In genomic region chr11:2901854-2902783, GRCh38 we compare ENCODE assay signal across 8 cellular contexts. TPM values are rescaled to one million over a fixed set of nuclear protein-coding genes. Genes with fewer than 3 reads are reported as not detected.
A peak's percentile ranks its signal among the peaks of the same experiment; 100 is the strongest.
DNase-seq lines count a peak whose midpoint lies in the region; ATAC-seq and TF ChIP-seq lines count a peak whose summit lies in the region.

No MANE protein-coding gene starts in this region.

- CTCF ChIA-PET in Caco-2 (lab: Charles Lee) = interaction anchor here (0.6 to 1.6 kb wide), 8 partner anchors 13 to 222 kb away, joined by 3 to 16 read pairs (median 4); partner anchors contain the start of gene PHLDA2

- H2AFZ ChIP-seq in OCI-LY1 (ENCODE audit: low read length) = no peak overlapping the region

- no peaks in the 10 kb centered on the region for H3F3A ChIP-seq in OCI-LY1 (ENCODE audit: insufficient read depth, low read length)

- H3K9me2 ChIP-seq in OCI-LY1 (ENCODE audit: low read depth, low read length) = no peaks in the 10 kb centered on the region

- peak overlapping the region; percentile 82 for H3K4me2 ChIP-seq in OCI-LY1 (ENCODE audit: low read length)

- H3K27ac Mint-ChIP-seq in Caco-2 (ENCODE audit: unreplicated experiment) = peak overlapping the region; percentile 81

- H3K4me3 Mint-ChIP-seq in Caco-2 (ENCODE audit: unreplicated experiment) = peak overlapping the region; percentile 76

- peaks cover 21% of the 10 kb centered on the region for H3K36me3 Mint-ChIP-seq in Caco-2 (ENCODE audit: insufficient read depth, unreplicated experiment)

- BruUV-seq in Caco-2 (replicated peaks; lab: Mats Ljungman, UMichigan) = no TSS peak

- peaks cover 32% of the 10 kb centered on the region for H3K4me1 ChIP-seq in Caco-2
- peaks cover 16% of the 10 kb centered on the region for H3K4me1 ChIP-seq in OCI-LY1 (ENCODE audit: insufficient read depth, low read length, severe bottlenecking)
- peaks cover 6 to 8% of the 10 kb centered on the region in 2 donors for H3K4me1 ChIP-seq in muscle layer of duodenum (ENCODE audit: control insufficient read depth in 1 of 2, insufficient read depth in 2 of 2, low read length in 2 of 2)

- H3K79me2 ChIP-seq in OCI-LY1 (ENCODE audit: insufficient read depth, low read length) = no peaks in the 10 kb centered on the region

- intact Hi-C loops in Caco-2 (cut with micrococcal nuclease; ENCODE audit: unreplicated experiment) = loop anchor here (1.0 kb wide), 2 partner anchors 10 to 28 kb away; no protein-coding TSS in a partner anchor

- H3K9me3 ChIP-seq in Caco-2 = peaks cover 3% of the 10 kb centered on the region; the same call in 1 of the 2 replicates
- no peaks in the 10 kb centered on the region for H3K9me3 ChIP-seq in OCI-LY1 (ENCODE audit: low read length)
- H3K9me3 ChIP-seq in muscle layer of duodenum (ENCODE audit: control insufficient read depth in 1 of 2, low read length in 2 of 2) = peaks cover 0 to 2% of the 10 kb centered on the region in 2 donors

- H3K4me3 ChIP-seq in Caco-2 (ENCODE audit: low read depth, low read length) = peak overlapping the region; percentile 68
- H3K4me3 ChIP-seq in OCI-LY1 (ENCODE audit: low read depth, low read length, poor library complexity, severe bottlenecking) = peak overlapping the region; percentile 71
- H3K4me3 ChIP-seq in muscle layer of duodenum (ENCODE audit: low read depth in 1 of 2, low read length in 2 of 2) = peak overlapping the region; percentile 60 to 72

- H3K36me3 ChIP-seq in Caco-2 (ENCODE audit: control insufficient read depth, insufficient read depth, low read length) (no peaks in the 10 kb centered on the region; the same call in 1 of the 2 replicates), OCI-LY1 (ENCODE audit: insufficient read depth, low read length) (no peaks in the 10 kb centered on the region), muscle layer of duodenum (ENCODE audit: control insufficient read depth in 1 of 2, insufficient read depth in 2 of 2, low read length in 2 of 2) (no peaks in the 10 kb centered on the region)

- DNase-seq in Caco-2 = peak; percentile 96 to 97
- DNase-seq in HT-29 (ENCODE audit: low spot score) = peak; percentile 95
- DNase-seq in activated T-cell treated with anti-CD3 and anti-CD28 coated beads for 24 hours (ENCODE audit: low read depth) = peak; percentile 92
- peak; percentile 88 to 91 for DNase-seq in erythroblast (lab: John Stamatoyannopoulos, UW)
- DNase-seq in stimulated activated CD8-positive, alpha-beta memory T cell treated with anti-CD3 and anti-CD28 coated beads, Interleukin-7, amount 100 ng/mL, for 24 hours (ENCODE audit: low read depth) = peak; percentile 88

- H3K27me3 Mint-ChIP-seq in Caco-2 (ENCODE audit: insufficient read depth, unreplicated experiment) = no peaks in the 10 kb centered on the region

- POLR2A ChIA-PET in Caco-2 (lab: Charles Lee) = interaction anchor here (1.4 to 2.9 kb wide), 2 partner anchors 14 to 27 kb away, joined by 4 to 16 read pairs; partner anchors contain the start of gene PHLDA2

- H3K4me1 Mint-ChIP-seq in Caco-2 (ENCODE audit: low read depth, unreplicated experiment) = peaks cover 22% of the 10 kb centered on the region

- peak; percentile 91 for ATAC-seq in GM21360 (IDR thresholded peaks at IDR 0.05; ENCODE audit: unreplicated experiment)

- no peaks in the 10 kb centered on the region for H4K20me1 ChIP-seq in OCI-LY1 (ENCODE audit: insufficient read depth, low read length)

- H3K27ac ChIP-seq in OCI-LY1 (ENCODE audit: low read depth, low read length, poor library complexity, severe bottlenecking) = no peak overlapping the region
- peak overlapping the region; percentile 78 for H3K27ac ChIP-seq in muscle layer of duodenum (ENCODE audit: low read length)

- H3K27me3 ChIP-seq in Caco-2 (replicated peaks; ENCODE audit: control insufficient read depth, insufficient read depth, low read length) = no peaks in the 10 kb centered on the region
- H3K27me3 ChIP-seq in OCI-LY1 (ENCODE audit: insufficient read depth, low read length) = peaks cover 9% of the 10 kb centered on the region; the same call in 1 of the 2 replicates
- no peaks in the 10 kb centered on the region for H3K27me3 ChIP-seq in muscle layer of duodenum (ENCODE audit: low read depth, low read length)

- peak overlapping the region; percentile 69 for H3K9ac ChIP-seq in OCI-LY1 (ENCODE audit: low read length)

- peak; percentile 45 for TF ChIP-seq POLR2A in erythroblast (IDR thresholded peaks at IDR 0.05; ENCODE audit: low read length)

- peaks cover 18% of the 10 kb centered on the region for H3K9me3 Mint-ChIP-seq in Caco-2 (ENCODE audit: unreplicated experiment)

- TF ChIP-seq CTCF in Caco-2 (IDR thresholded peaks at IDR 0.05; ENCODE audit: insufficient read depth in 1 of 2, low read depth in 1 of 2, low read length in 1 of 2, severe bottlenecking in 1 of 2, unreplicated experiment in 1 of 2) (no peak), OCI-LY1 (IDR thresholded peaks at IDR 0.05; ENCODE audit: low read length) (no peak)

RNA-seq across cellular contexts. Expression of gene CDKN1C, which starts 16.5 kb away (rescaled TPM):
- 15.0 and 25.5 TPM in 2 replicates for total RNA-seq in Caco-2 (2022)
- 5.3 and 9.1 TPM in 2 replicates for total RNA-seq in HT-29 (2014; rRNA removed; shearing (Covaris generic))

RNA-seq across cellular contexts. Expression of gene PHLDA2, which starts 27.1 kb away (rescaled TPM):
- 18.7 and 19.1 TPM in 2 replicates for total RNA-seq in Caco-2 (2022)
- 345 and 406 TPM in 2 replicates for total RNA-seq in HT-29 (2014; rRNA removed; shearing (Covaris generic))

Comparison
In these comparisons a context has a peak if more than half of its experiments do, and no peak if none do; other contexts are left out.
1. RNA of gene PHLDA2, which starts 27.1 kb away (total RNA-seq): 345 to 406 TPM in HT-29; 18.7 to 19.1 TPM in Caco-2; every median in the first group is over 10 times any median in the second.
2. Peak in every context shown above with its lines, with median percentiles within 50 percentile points of each other: DNase-seq and H3K4me3 ChIP-seq.